ENCODE assay signal across 1 cellular context in the genomic region with DNA sequence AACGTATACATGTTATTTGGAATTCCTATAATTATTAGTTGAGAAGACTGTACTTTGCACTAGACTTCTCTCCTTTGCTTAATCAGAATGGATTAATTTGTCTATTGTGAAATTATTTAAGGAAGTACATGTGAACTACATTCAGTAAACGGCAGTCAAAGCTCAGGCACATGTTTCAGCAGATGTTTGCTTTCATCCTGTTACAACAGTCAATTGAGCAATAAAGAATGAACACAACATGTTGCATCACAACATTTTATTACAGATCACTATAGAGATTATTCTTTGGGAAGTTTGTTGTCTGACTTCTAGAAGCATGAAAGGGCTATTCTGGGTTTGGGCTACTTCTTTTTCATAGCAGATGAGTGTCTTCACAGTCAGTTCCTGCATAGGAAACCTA.
A peak's percentile ranks its signal among the peaks of the same experiment; 100 is the strongest.
TF ChIP-seq lines count a peak whose summit lies in the region.

No MANE protein-coding gene starts in this region.

TF ChIP-seq in K562, 482 proteins besides CTCF, POLR2A, EP300 and RAD21 (continued from another document and continues in another):
- TF ChIP-seq POLR3G (IDR thresholded peaks at IDR 0.05; ENCODE audit: extremely low read depth, insufficient read length, insufficient replicate concordance) (no peak), BCOR (IDR thresholded peaks at IDR 0.05) (no peak), SRSF1 (IDR thresholded peaks at IDR 0.05; ENCODE audit: low read depth, low read length) (no peak), ZNF232 (CRISPR knock-in tag; IDR thresholded peaks at IDR 0.05) (no peak), ZC3H4 (CRISPR knock-in tag; IDR thresholded peaks at IDR 0.05; ENCODE audit: borderline replicate concordance) (no peak), DDX20 (tag; IDR thresholded peaks at IDR 0.05; ENCODE audit: low read depth) (0 out of 2 replicates have a peak, but pooled peaks have one; percentile 35), SIN3A (IDR thresholded peaks at IDR 0.05; ENCODE audit: borderline replicate concordance in 2 of 2, control insufficient read depth in 1 of 2, low read depth in 2 of 2, low read length in 2 of 2) (no peak), ZNF507 (tag; conservative IDR thresholded peaks at IDR 0.05) (no peak), ZC3H8 (IDR thresholded peaks at IDR 0.05) (no peak), FOXA3 (CRISPR knock-in tag; conservative IDR thresholded peaks at IDR 0.05 in 1 of 2, IDR thresholded peaks at IDR 0.05 in 1 of 2) (0 out of 4 replicates have a peak, but pooled peaks of 1 of the 2 experiments have one; percentile 29), IRF9 (tag; IDR thresholded peaks at IDR 0.05) (peak; percentile 86), MGA (IDR thresholded peaks at IDR 0.05) (peak; percentile 32; the same call in 1 of the 2 replicates), SNAPC5 (CRISPR knock-in tag; IDR thresholded peaks at IDR 0.05) (no peak), HNRNPLL (IDR thresholded peaks at IDR 0.05; ENCODE audit: low read depth, low read length, poor library complexity, severe bottlenecking) (no peak), POU5F1 (IDR thresholded peaks at IDR 0.05; ENCODE audit: borderline replicate concordance, low read depth, low read length, partially characterized antibody) (no peak), RNF2 (IDR thresholded peaks at IDR 0.05) (no peak), HOXB6 (CRISPR knock-in tag; IDR thresholded peaks at IDR 0.05; ENCODE audit: borderline replicate concordance) (no peak), ZNF644 (tag; IDR thresholded peaks at IDR 0.05; ENCODE audit: low read depth) (no peak), RBM25 (IDR thresholded peaks at IDR 0.05; ENCODE audit: low read depth, low read length, severe bottlenecking) (no peak), ZNF764 (CRISPR knock-in tag; IDR thresholded peaks at IDR 0.05; ENCODE audit: low read depth) (no peak), MECOM (CRISPR knock-in tag; IDR thresholded peaks at IDR 0.05) (no peak), PATZ1 (CRISPR knock-in tag; IDR thresholded peaks at IDR 0.05; ENCODE audit: borderline replicate concordance) (no peak), POLR2AphosphoS5 (IDR thresholded peaks at IDR 0.05; ENCODE audit: control insufficient read depth, insufficient read depth, low read depth, low read length) (no peak), ZNF445 (CRISPR knock-in tag; IDR thresholded peaks at IDR 0.05; ENCODE audit: low read depth) (no peak), U2AF2 (optimal IDR thresholded peaks at IDR 0.05; ENCODE audit: low read depth, low read length) (no peak), MAFF (IDR thresholded peaks at IDR 0.05; ENCODE audit: low read length) (no peak), PYGO2 (tag; IDR thresholded peaks at IDR 0.05) (no peak), ILK (tag; IDR thresholded peaks at IDR 0.05; ENCODE audit: borderline replicate concordance, low read depth) (no peak), HDAC2 (IDR thresholded peaks at IDR 0.05) (no peak), EHMT2 (IDR thresholded peaks at IDR 0.05) (no peak), ZNF253 (CRISPR knock-in tag; conservative IDR thresholded peaks at IDR 0.05) (no peak), ZNF134 (CRISPR knock-in tag; conservative IDR thresholded peaks at IDR 0.05) (no peak), SOX6 (IDR thresholded peaks at IDR 0.05) (peak; percentile 57; the same call in 1 of the 2 replicates), DMBX1 (CRISPR knock-in tag; IDR thresholded peaks at IDR 0.05; ENCODE audit: borderline replicate concordance) (no peak), ZNF589 (CRISPR knock-in tag; IDR thresholded peaks at IDR 0.05; ENCODE audit: low read depth) (peak; percentile 55; the same call in 1 of the 2 replicates), SIN3B (IDR thresholded peaks at IDR 0.05; ENCODE audit: low read depth) (no peak), EP400 (IDR thresholded peaks at IDR 0.05) (peak; percentile 44; the same call in 1 of the 2 replicates)
- TF ChIP-seq, protein P1, sequence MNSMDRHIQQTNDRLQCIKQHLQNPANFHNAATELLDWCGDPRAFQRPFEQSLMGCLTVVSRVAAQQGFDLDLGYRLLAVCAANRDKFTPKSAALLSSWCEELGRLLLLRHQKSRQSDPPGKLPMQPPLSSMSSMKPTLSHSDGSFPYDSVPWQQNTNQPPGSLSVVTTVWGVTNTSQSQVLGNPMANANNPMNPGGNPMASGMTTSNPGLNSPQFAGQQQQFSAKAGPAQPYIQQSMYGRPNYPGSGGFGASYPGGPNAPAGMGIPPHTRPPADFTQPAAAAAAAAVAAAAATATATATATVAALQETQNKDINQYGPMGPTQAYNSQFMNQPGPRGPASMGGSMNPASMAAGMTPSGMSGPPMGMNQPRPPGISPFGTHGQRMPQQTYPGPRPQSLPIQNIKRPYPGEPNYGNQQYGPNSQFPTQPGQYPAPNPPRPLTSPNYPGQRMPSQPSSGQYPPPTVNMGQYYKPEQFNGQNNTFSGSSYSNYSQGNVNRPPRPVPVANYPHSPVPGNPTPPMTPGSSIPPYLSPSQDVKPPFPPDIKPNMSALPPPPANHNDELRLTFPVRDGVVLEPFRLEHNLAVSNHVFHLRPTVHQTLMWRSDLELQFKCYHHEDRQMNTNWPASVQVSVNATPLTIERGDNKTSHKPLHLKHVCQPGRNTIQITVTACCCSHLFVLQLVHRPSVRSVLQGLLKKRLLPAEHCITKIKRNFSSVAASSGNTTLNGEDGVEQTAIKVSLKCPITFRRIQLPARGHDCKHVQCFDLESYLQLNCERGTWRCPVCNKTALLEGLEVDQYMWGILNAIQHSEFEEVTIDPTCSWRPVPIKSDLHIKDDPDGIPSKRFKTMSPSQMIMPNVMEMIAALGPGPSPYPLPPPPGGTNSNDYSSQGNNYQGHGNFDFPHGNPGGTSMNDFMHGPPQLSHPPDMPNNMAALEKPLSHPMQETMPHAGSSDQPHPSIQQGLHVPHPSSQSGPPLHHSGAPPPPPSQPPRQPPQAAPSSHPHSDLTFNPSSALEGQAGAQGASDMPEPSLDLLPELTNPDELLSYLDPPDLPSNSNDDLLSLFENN (IDR thresholded peaks at IDR 0.05; ENCODE audit: low read depth in 2 of 2, low read length in 2 of 2): no peak
- TF ChIP-seq, protein P2, sequence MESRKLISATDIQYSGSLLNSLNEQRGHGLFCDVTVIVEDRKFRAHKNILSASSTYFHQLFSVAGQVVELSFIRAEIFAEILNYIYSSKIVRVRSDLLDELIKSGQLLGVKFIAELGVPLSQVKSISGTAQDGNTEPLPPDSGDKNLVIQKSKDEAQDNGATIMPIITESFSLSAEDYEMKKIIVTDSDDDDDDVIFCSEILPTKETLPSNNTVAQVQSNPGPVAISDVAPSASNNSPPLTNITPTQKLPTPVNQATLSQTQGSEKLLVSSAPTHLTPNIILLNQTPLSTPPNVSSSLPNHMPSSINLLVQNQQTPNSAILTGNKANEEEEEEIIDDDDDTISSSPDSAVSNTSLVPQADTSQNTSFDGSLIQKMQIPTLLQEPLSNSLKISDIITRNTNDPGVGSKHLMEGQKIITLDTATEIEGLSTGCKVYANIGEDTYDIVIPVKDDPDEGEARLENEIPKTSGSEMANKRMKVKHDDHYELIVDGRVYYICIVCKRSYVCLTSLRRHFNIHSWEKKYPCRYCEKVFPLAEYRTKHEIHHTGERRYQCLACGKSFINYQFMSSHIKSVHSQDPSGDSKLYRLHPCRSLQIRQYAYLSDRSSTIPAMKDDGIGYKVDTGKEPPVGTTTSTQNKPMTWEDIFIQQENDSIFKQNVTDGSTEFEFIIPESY (CRISPR knock-in tag; IDR thresholded peaks at IDR 0.05): no peak
- TF ChIP-seq, protein P3, sequence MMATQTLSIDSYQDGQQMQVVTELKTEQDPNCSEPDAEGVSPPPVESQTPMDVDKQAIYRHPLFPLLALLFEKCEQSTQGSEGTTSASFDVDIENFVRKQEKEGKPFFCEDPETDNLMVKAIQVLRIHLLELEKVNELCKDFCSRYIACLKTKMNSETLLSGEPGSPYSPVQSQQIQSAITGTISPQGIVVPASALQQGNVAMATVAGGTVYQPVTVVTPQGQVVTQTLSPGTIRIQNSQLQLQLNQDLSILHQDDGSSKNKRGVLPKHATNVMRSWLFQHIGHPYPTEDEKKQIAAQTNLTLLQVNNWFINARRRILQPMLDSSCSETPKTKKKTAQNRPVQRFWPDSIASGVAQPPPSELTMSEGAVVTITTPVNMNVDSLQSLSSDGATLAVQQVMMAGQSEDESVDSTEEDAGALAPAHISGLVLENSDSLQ (IDR thresholded peaks at IDR 0.05): no peak
